ENCODE assay signal across 1 cellular context in genomic region chr12:126952106-126953007, GRCh38.
TF ChIP-seq lines count a peak whose summit lies in the region.

No MANE protein-coding gene starts in this region.

TF ChIP-seq in K562, 482 proteins besides CTCF, POLR2A, EP300 and RAD21 (continued from another document):
- TF ChIP-seq RCOR1 (IDR thresholded peaks at IDR 0.05; ENCODE audit: borderline replicate concordance in 1 of 2, low read depth in 2 of 2, low read length in 2 of 2) (peak in 1 of 2 experiments; percentile 74; a peak in 2 of 4 replicates), MTA2 (IDR thresholded peaks at IDR 0.05; ENCODE audit: low read depth) (no peak), SMAD4 (CRISPR knock-in tag; conservative IDR thresholded peaks at IDR 0.05) (peak; percentile 40; the same call in 1 of the 2 replicates), TCF3 (CRISPR knock-in tag; IDR thresholded peaks at IDR 0.05) (peak; percentile 27; the same call in 1 of the 2 replicates), HMBOX1 (IDR thresholded peaks at IDR 0.05) (peak; percentile 51; the same call in 1 of the 2 replicates), POLR2H (tag; IDR thresholded peaks at IDR 0.05; ENCODE audit: low read depth) (no peak), KDM1A (IDR thresholded peaks at IDR 0.05) (peak; percentile 39 to 49; a peak in 3 of 4 replicates), ARID1B (IDR thresholded peaks at IDR 0.05) (peak; percentile 47), CBFA2T3 (IDR thresholded peaks at IDR 0.05) (peak; percentile 59), HDAC6 (IDR thresholded peaks at IDR 0.05; ENCODE audit: low read depth, low read length) (no peak), MCM2 (IDR thresholded peaks at IDR 0.05; ENCODE audit: low read depth) (no peak), ZNF408 (CRISPR knock-in tag; IDR thresholded peaks at IDR 0.05; ENCODE audit: low read depth) (no peak), MEF2A (IDR thresholded peaks at IDR 0.05; ENCODE audit: control insufficient read depth, low read depth, low read length) (no peak), HDAC2 (IDR thresholded peaks at IDR 0.05) (0 out of 2 replicates have a peak, but pooled peaks have one; percentile 29), TCF7L2 (IDR thresholded peaks at IDR 0.05; ENCODE audit: low read depth, low read length) (no peak), NR2C1 (IDR thresholded peaks at IDR 0.05) (peak; percentile 26; the same call in 1 of the 2 replicates), NR2C1 (tag; IDR thresholded peaks at IDR 0.05) (peak; percentile 62), SRSF1 (IDR thresholded peaks at IDR 0.05; ENCODE audit: low read depth, low read length) (no peak), HOMEZ (CRISPR knock-in tag; IDR thresholded peaks at IDR 0.05) (no peak)
